Comparison of ENCODE assay signal across 31 cellular contexts in genomic region chr20:57385940-57386339, GRCh38. TPM values are rescaled to one million over a fixed set of nuclear protein-coding genes. Genes with fewer than 3 reads are reported as not detected.
DNase-seq lines count a peak whose midpoint lies in the region; ATAC-seq and TF ChIP-seq lines count a peak whose summit lies in the region.
"Had no signal": no experiment of that assay in that cellular context is flagged by ENCODE, and none has a peak within 500 bp of the region (broad histone marks: within the 10 kb centered on the region; RNA-seq: fewer than 3 reads in every experiment).

No MANE protein-coding gene starts in this region.

- H3K4me3 ChIP-seq in right lobe of liver (no peak overlapping the region), BE2C (ENCODE audit: low read depth, low read length) (no peak overlapping the region)
- no peak overlapping the region for H3K4me3 ChIP-seq in naive thymus-derived CD4-positive, alpha-beta T cell (ENCODE audit: low read length)
- H3K4me3 ChIP-seq: GM23248, PC-9 had no signal

- no peak for TF ChIP-seq POLR2A in right lobe of liver (IDR thresholded peaks at IDR 0.05)

- H3K36me3 ChIP-seq in right lobe of liver (no peaks in the 10 kb centered on the region), BE2C (peaks cover 9% of the 10 kb centered on the region)
- peaks cover 0 to 9% (median 0%) of the 10 kb centered on the region in 3 experiments for H3K36me3 ChIP-seq in naive thymus-derived CD4-positive, alpha-beta T cell (ENCODE audit: control insufficient read depth in 2 of 3, insufficient read depth in 3 of 3, low read length in 3 of 3)

- no peak overlapping the region for H3K27ac Mint-ChIP-seq in natural killer cell treated with Interleukin-12 subunit alpha and Interleukin-12 subunit beta and Interleukin-15 and Interleukin-18, amount 100 ng/mL, for 72 hours
- no peak overlapping the region for H3K27ac Mint-ChIP-seq in natural killer cell
- H3K27ac Mint-ChIP-seq in naive thymus-derived CD4-positive, alpha-beta T cell, result peak overlapping the region in 2 of 9 donors; percentile 25 to 51
- H3K27ac Mint-ChIP-seq: CD4-positive, CD25-positive, alpha-beta regulatory T cell had no signal

- H3K27me3 Mint-ChIP-seq in natural killer cell treated with Interleukin-12 subunit alpha and Interleukin-12 subunit beta and Interleukin-15 and Interleukin-18, amount 100 ng/mL, for 72 hours, result no peaks in the 10 kb centered on the region
- H3K27me3 Mint-ChIP-seq in natural killer cell (ENCODE audit: low read depth in 2 of 2), result no peaks in the 10 kb centered on the region
- no peaks in the 10 kb centered on the region for H3K27me3 Mint-ChIP-seq in naive thymus-derived CD4-positive, alpha-beta T cell
- H3K27me3 Mint-ChIP-seq: CD4-positive, CD25-positive, alpha-beta regulatory T cell had no signal

- no peaks in the 10 kb centered on the region for H3K27me3 ChIP-seq in right lobe of liver
- no peaks in the 10 kb centered on the region for H3K27me3 ChIP-seq in BE2C
- no peaks in the 10 kb centered on the region for H3K27me3 ChIP-seq in naive thymus-derived CD4-positive, alpha-beta T cell (ENCODE audit: control insufficient read depth in 2 of 2, insufficient read depth in 2 of 2, low read length in 2 of 2)

- H3K9me3 Mint-ChIP-seq in natural killer cell treated with Interleukin-12 subunit alpha and Interleukin-12 subunit beta and Interleukin-15 and Interleukin-18, amount 100 ng/mL, for 72 hours, result no peaks in the 10 kb centered on the region
- H3K9me3 Mint-ChIP-seq in natural killer cell, result no peaks in the 10 kb centered on the region
- H3K9me3 Mint-ChIP-seq in naive thymus-derived CD4-positive, alpha-beta T cell, result peaks cover 0 to 3% (median 0%) of the 10 kb centered on the region in 11 donors

- no peak overlapping the region for H3K27ac ChIP-seq in right lobe of liver
- H3K27ac ChIP-seq in naive thymus-derived CD4-positive, alpha-beta T cell (ENCODE audit: low read depth, low read length), result no peak overlapping the region
- H3K27ac ChIP-seq: GM23248, PC-9 had no signal

- H3K4me1 Mint-ChIP-seq in natural killer cell treated with Interleukin-12 subunit alpha and Interleukin-12 subunit beta and Interleukin-15 and Interleukin-18, amount 100 ng/mL, for 72 hours (ENCODE audit: low read depth in 2 of 2), result peaks cover 35 to 41% of the 10 kb centered on the region in 2 donors
- H3K4me1 Mint-ChIP-seq in natural killer cell, result peaks cover 39 to 55% of the 10 kb centered on the region in 2 donors
- peaks cover 17 to 47% (median 28%) of the 10 kb centered on the region in 7 donors for H3K4me1 Mint-ChIP-seq in naive thymus-derived CD4-positive, alpha-beta T cell

- 100% methylated on average over 3 of the region's 6 CpGs for WGBS in right lobe of liver (ENCODE audit: insufficient coverage, low coverage, low lambda C conversion rate, missing lambda C conversion rate)

- H3K4me1 ChIP-seq in right lobe of liver (peaks cover 0 to 13% (median 0%) of the 10 kb centered on the region in 4 donors), BE2C (peaks cover 3% of the 10 kb centered on the region)
- H3K4me1 ChIP-seq in naive thymus-derived CD4-positive, alpha-beta T cell (ENCODE audit: control insufficient read depth in 2 of 2, insufficient read depth in 2 of 2, low read length in 2 of 2), result peaks cover 21 to 29% of the 10 kb centered on the region in 2 donors

- peak; percentile 41 for DNase-seq in natural killer cell treated with Interleukin-12 subunit alpha and Interleukin-12 subunit beta and Interleukin-15 and Interleukin-18, amount 100 ng/mL, for 72 hours (ENCODE audit: low spot score)
- DNase-seq in natural killer cell (no peak), right lobe of liver (peak in 2 of 3 donors; percentile 14 to 44), posterior vena cava (ENCODE audit: low spot score) (peak; percentile 64), BE2C (no peak)
- DNase-seq in naive thymus-derived CD4-positive, alpha-beta T cell, result no peak
- DNase-seq: 8988T; ACHN; CD4-positive, CD25-positive, alpha-beta regulatory T cell; DMS153; DND-41; GM23248; MV-4-11; NCI-H1105; NCI-H1436 treated with DMSO at 0.1 percent for 48 hours; NCI-H1930; NCI-H446 treated with DMSO at 0.1 percent for 48 hours; NCI-H526; NCI-H82; NK-92 treated with Interleukin-12 subunit alpha and Interleukin-12 subunit beta, amount 100 ng/mL, for 24 hours; PC-9; RPMI8226; SHP77 had no signal

- ATAC-seq in natural killer cell treated with Interleukin-12 subunit alpha and Interleukin-12 subunit beta and Interleukin-15 and Interleukin-18, amount 100 ng/mL, for 72 hours, result no peak
- ATAC-seq in natural killer cell (no peak), right lobe of liver (no peak), GM18909 (IDR thresholded peaks at IDR 0.05; ENCODE audit: poor library complexity, unreplicated experiment) (no peak), GM18858 (IDR thresholded peaks at IDR 0.05; ENCODE audit: unreplicated experiment) (no peak)
- ATAC-seq in naive thymus-derived CD4-positive, alpha-beta T cell, result no peak

- H3K4me3 Mint-ChIP-seq in natural killer cell treated with Interleukin-12 subunit alpha and Interleukin-12 subunit beta and Interleukin-15 and Interleukin-18, amount 100 ng/mL, for 72 hours, result no peak overlapping the region
- H3K4me3 Mint-ChIP-seq in natural killer cell, result no peak overlapping the region
- H3K4me3 Mint-ChIP-seq in naive thymus-derived CD4-positive, alpha-beta T cell, result peak overlapping the region in 1 of 10 donors; percentile 76

- POLR2A ChIA-PET in naive thymus-derived CD4-positive, alpha-beta T cell (lab: Charles Lee), result interaction anchor here (1.4 to 1.5 kb wide), 2 partner anchors 12 to 48 kb away, joined by 3 to 4 read pairs; no protein-coding TSS in a partner anchor

- TF ChIP-seq CTCF in natural killer cell (IDR thresholded peaks at IDR 0.05) (no peak), right lobe of liver (IDR thresholded peaks at IDR 0.05) (no peak), BE2C (IDR thresholded peaks at IDR 0.05; ENCODE audit: low read depth, low read length) (no peak)

- CTCF ChIA-PET in naive thymus-derived CD4-positive, alpha-beta T cell (lab: Charles Lee), result no interaction called here

- no peaks in the 10 kb centered on the region for H3K36me3 Mint-ChIP-seq in natural killer cell treated with Interleukin-12 subunit alpha and Interleukin-12 subunit beta and Interleukin-15 and Interleukin-18, amount 100 ng/mL, for 72 hours
- no peaks in the 10 kb centered on the region for H3K36me3 Mint-ChIP-seq in natural killer cell
- H3K36me3 Mint-ChIP-seq in naive thymus-derived CD4-positive, alpha-beta T cell, result peaks cover 0 to 11% (median 1%) of the 10 kb centered on the region in 5 donors

- no peaks in the 10 kb centered on the region for H3K9me3 ChIP-seq in right lobe of liver
- peaks cover 3% of the 10 kb centered on the region; the same call in 1 of the 2 replicates for H3K9me3 ChIP-seq in BE2C
- no peaks in the 10 kb centered on the region for H3K9me3 ChIP-seq in naive thymus-derived CD4-positive, alpha-beta T cell (ENCODE audit: control insufficient read depth in 2 of 3, low read length in 3 of 3)

- intact Hi-C loops in natural killer cell (cut with micrococcal nuclease), result no loop called here
- intact Hi-C loops in right lobe of liver (cut with DNase I), result loop anchor here in 1 of 2 donors (10.0 kb wide), 1 partner anchor 209 kb away; no protein-coding TSS in a partner anchor
- intact Hi-C loops in posterior vena cava (cut with DNase I), result loop anchor here (10.0 kb wide), 2 partner anchors 199 to 209 kb away; no protein-coding TSS in a partner anchor
- intact Hi-C loops in naive thymus-derived CD4-positive, alpha-beta T cell (cut with micrococcal nuclease), result no loop called here

RNA-seq across cellular contexts. Expression of gene RBM38, which starts 5.3 kb away (rescaled TPM):
- total RNA-seq in natural killer cell treated with Interleukin-12 subunit alpha and Interleukin-12 subunit beta and Interleukin-15 and Interleukin-18, amount 100 ng/mL, for 72 hours, result 10 to 100 TPM; 18.3 to 29.2 TPM
- total RNA-seq in natural killer cell, result 100 to 1,000 TPM; 217 to 392 (median 264) TPM
- 10 to 100 TPM in 3 of 6 experiments, 1 to 10 TPM in 3; 3.9 to 16.9 (median 9.6) TPM for total RNA-seq in right lobe of liver
- 10 to 100 TPM; 26.5 to 32.7 TPM for total RNA-seq in posterior vena cava
- 24.9 TPM for polyA plus RNA-seq in BE2C (2012; ENCODE audit: insufficient read depth, insufficient read length, low read depth)
- total RNA-seq in naive thymus-derived CD4-positive, alpha-beta T cell, result 100 to 1,000 TPM in 4 of 5 experiments, 10 to 100 TPM in 1; 70.6 to 260 (median 127) TPM
- polyA plus RNA-seq in naive thymus-derived CD4-positive, alpha-beta T cell, result 100 to 1,000 TPM in 1 of 2 donors, 10 to 100 TPM in 1; 63.0 to 129 TPM

RNA-seq across cellular contexts. Expression of gene RAE1, which starts 34.9 kb away (rescaled TPM):
- 10 to 100 TPM; 43.6 to 86.0 TPM for total RNA-seq in natural killer cell treated with Interleukin-12 subunit alpha and Interleukin-12 subunit beta and Interleukin-15 and Interleukin-18, amount 100 ng/mL, for 72 hours
- total RNA-seq in natural killer cell, result 10 to 100 TPM; 50.3 to 66.8 (median 52.5) TPM
- 10 to 100 TPM in 4 of 6 experiments, 1 to 10 TPM in 2; 8.6 to 22.1 (median 11.1) TPM for total RNA-seq in right lobe of liver
- 10 to 100 TPM; 10.6 to 14.3 TPM for total RNA-seq in posterior vena cava
- polyA plus RNA-seq in BE2C (2012; ENCODE audit: insufficient read depth, insufficient read length, low read depth), result 75.8 TPM
- 10 to 100 TPM; 31.0 to 41.3 (median 35.2) TPM for total RNA-seq in naive thymus-derived CD4-positive, alpha-beta T cell
- polyA plus RNA-seq in naive thymus-derived CD4-positive, alpha-beta T cell, result 10 to 100 TPM; 47.4 to 65.1 TPM

RNA-seq across cellular contexts. Expression of gene SPO11, which starts 56.3 kb away (rescaled TPM):
- total RNA-seq in natural killer cell treated with Interleukin-12 subunit alpha and Interleukin-12 subunit beta and Interleukin-15 and Interleukin-18, amount 100 ng/mL, for 72 hours, result not detected
- total RNA-seq in natural killer cell (not detected), right lobe of liver (not detected), posterior vena cava (not detected)
- polyA plus RNA-seq in BE2C (2012; ENCODE audit: insufficient read depth, insufficient read length, low read depth), result not detected
- not detected for total RNA-seq in naive thymus-derived CD4-positive, alpha-beta T cell
- polyA plus RNA-seq in naive thymus-derived CD4-positive, alpha-beta T cell, result not detected
- total RNA-seq: CD4-positive, CD25-positive, alpha-beta regulatory T cell; GM23248; H7; HT-29; LHCN-M2; MCF 10A; PC-9; SK-MEL-5 had no signal
- polyA plus RNA-seq: BJ; CD4-positive, CD25-positive, alpha-beta regulatory T cell; GM23248 had no signal

Comparison
In these comparisons a context has a peak if more than half of its experiments do, and no peak if none do; other contexts are left out.
1. DNase-seq: peak in natural killer cell treated with Interleukin-12 subunit alpha and Interleukin-12 subunit beta and Interleukin-15 and Interleukin-18, amount 100 ng/mL, for 72 hours (single experiment), right lobe of liver (2 of 3) and posterior vena cava (single experiment); none in natural killer cell (single experiment), BE2C (single experiment) and naive thymus-derived CD4-positive, alpha-beta T cell (0 of 9).
2. intact Hi-C loops: an anchor here in posterior vena cava (10.0 kb wide); none called in natural killer cell and naive thymus-derived CD4-positive, alpha-beta T cell.